Comparison of ENCODE assay signal across 8 cellular contexts in genomic region chr1:25239681-25240541, GRCh38. TPM values are rescaled to one million over a fixed set of nuclear protein-coding genes. Genes with fewer than 3 reads are reported as not detected.
DNase-seq lines count a peak whose midpoint lies in the region; ATAC-seq and TF ChIP-seq lines count a peak whose summit lies in the region.

No MANE protein-coding gene starts in this region.

- DNase-seq in NCI-H1930 (lab: John Stamatoyannopoulos, UW) (peak; percentile 95), T1000 (lab: John Stamatoyannopoulos, UW) (peak; percentile 92), astrocyte of the hippocampus (ENCODE audit: low read depth, low spot score) (peak; percentile 93), iPS DF 19.7 (ENCODE audit: low read depth, low spot score) (peak; percentile 83), sciatic nerve (ENCODE audit: low spot score) (peak; percentile 93), NCI-H1694 (lab: John Stamatoyannopoulos, UW) (no peak)

- intact Hi-C loops in sciatic nerve (cut with DNase I): no loop called here

- ATAC-seq in HG02938 (IDR thresholded peaks at IDR 0.05; ENCODE audit: unreplicated experiment): peak; percentile 74
- peak; percentile 97 for ATAC-seq in sciatic nerve

- TF ChIP-seq POLR2A in GM15510 (IDR thresholded peaks at IDR 0.05; ENCODE audit: borderline replicate concordance, extremely low read depth, insufficient read length): peak; percentile 73

RNA-seq across cellular contexts. Expression of gene RSRP1, which starts 7.3 kb away (rescaled TPM):
- total RNA-seq in sciatic nerve: 144 TPM

RNA-seq across cellular contexts. Expression of gene SYF2, which starts 7.6 kb away (rescaled TPM):
- total RNA-seq in sciatic nerve: 42.3 TPM

RNA-seq across cellular contexts. Expression of gene RHD, which starts 32.4 kb away (rescaled TPM):
- total RNA-seq in sciatic nerve: 0.27 TPM
